In genomic region chr5:118518720-118519119, GRCh38 we compare ENCODE assay signal across 34 cellular contexts.
"Had no signal": no experiment of that assay in that cellular context is flagged by ENCODE, and none has a peak within 500 bp of the region (broad histone marks: within the 10 kb centered on the region; RNA-seq: fewer than 3 reads in every experiment).

No MANE protein-coding gene starts in this region.

- H3K27ac ChIP-seq: adrenal gland, body of pancreas, brain microvascular endothelial cell, breast epithelium, VCaP had no signal

- H3K27me3 Mint-ChIP-seq: activated CD4-positive, alpha-beta memory T cell treated with anti-CD3 and anti-CD28 coated beads for 36 hours; activated CD8-positive, alpha-beta T cell treated with anti-CD3 and anti-CD28 coated beads for 36 hours; activated naive CD8-positive, alpha-beta T cell treated with anti-CD3 and anti-CD28 coated beads for 36 hours had no signal

- H3K27ac Mint-ChIP-seq: activated B cell treated with CpG ODN at 0.5 μM for 24 hours; activated CD4-positive, alpha-beta memory T cell treated with anti-CD3 and anti-CD28 coated beads for 36 hours; activated CD8-positive, alpha-beta T cell treated with anti-CD3 and anti-CD28 coated beads for 36 hours; activated naive CD4-positive, alpha-beta T cell treated with anti-CD3 and anti-CD28 coated beads for 36 hours; activated naive CD4-positive, alpha-beta T cell treated with anti-CD3 and anti-CD28 coated beads, Interleukin-2, amount 50 U/mL, for 72 hours; activated naive CD8-positive, alpha-beta T cell treated with anti-CD3 and anti-CD28 coated beads for 36 hours; activated T-cell treated with anti-CD3 and anti-CD28 coated beads, Interleukin-2, amount 50 U/mL, for 72 hours; activated T-helper 1 cell treated with anti-CD3 and anti-CD28 coated beads, Interleukin-12 subunit alpha, Interleukin-12 subunit beta, Interleukin-2, Interleukin-4 antibody, amounts not matched to agents 30 ng/mL and 10 ng/mL and 1 ng/mL, durations not matched to agents 14 hours and 24 hours and 36 hours; activated T-helper 17 cell treated with anti-CD3 and anti-CD28 coated beads, Interleukin-2, amount 50 U/mL, for 72 hours; T-helper 1 cell treated with Interleukin-12 subunit alpha and Interleukin-12 subunit beta and Interleukin-4 antibody, amounts not matched to agents 30 μg/mL and 1 μg/mL, for 36 hours; T-helper 2 cell treated with Interferon-gamma antibody and Interleukin-4, amounts not matched to agents 5 μg/mL and 100 μg/mL, for 36 hours had no signal

- H3K36me3 Mint-ChIP-seq: activated CD4-positive, alpha-beta memory T cell treated with anti-CD3 and anti-CD28 coated beads for 36 hours; activated naive CD4-positive, alpha-beta T cell treated with anti-CD3 and anti-CD28 coated beads, Interleukin-2, amount 50 U/mL, for 72 hours; activated naive CD8-positive, alpha-beta T cell treated with anti-CD3 and anti-CD28 coated beads for 36 hours had no signal

- H3K9me3 Mint-ChIP-seq: activated B cell treated with CpG ODN at 0.5 μM for 24 hours; activated CD4-positive, alpha-beta memory T cell treated with anti-CD3 and anti-CD28 coated beads for 36 hours; activated CD8-positive, alpha-beta T cell treated with anti-CD3 and anti-CD28 coated beads for 36 hours; activated naive CD4-positive, alpha-beta T cell treated with anti-CD3 and anti-CD28 coated beads for 36 hours; activated naive CD4-positive, alpha-beta T cell treated with anti-CD3 and anti-CD28 coated beads, Interleukin-2, amount 50 U/mL, for 72 hours; activated naive CD8-positive, alpha-beta T cell treated with anti-CD3 and anti-CD28 coated beads for 36 hours; activated T-cell treated with anti-CD3 and anti-CD28 coated beads, Interleukin-2, amount 50 U/mL, for 4 hours; activated T-helper 1 cell treated with anti-CD3 and anti-CD28 coated beads, Interleukin-12 subunit alpha, Interleukin-12 subunit beta, Interleukin-2, Interleukin-4 antibody, amounts not matched to agents 30 ng/mL and 10 ng/mL and 1 ng/mL, durations not matched to agents 14 hours and 24 hours and 36 hours; activated T-helper 17 cell treated with anti-CD3 and anti-CD28 coated beads, Interleukin-2, amount 50 U/mL, for 72 hours; T-helper 1 cell treated with Interleukin-12 subunit alpha and Interleukin-12 subunit beta and Interleukin-4 antibody, amounts not matched to agents 30 μg/mL and 1 μg/mL, for 36 hours; T-helper 2 cell treated with Interferon-gamma antibody and Interleukin-4, amounts not matched to agents 5 μg/mL and 100 μg/mL, for 36 hours had no signal

- H3K4me1 Mint-ChIP-seq: activated B cell treated with CpG ODN at 0.5 μM for 24 hours; activated naive CD8-positive, alpha-beta T cell treated with anti-CD3 and anti-CD28 coated beads for 36 hours; activated T-helper 17 cell treated with anti-CD3 and anti-CD28 coated beads, Interleukin-2, amount 50 U/mL, for 72 hours had no signal

- H3K27me3 ChIP-seq: adrenal gland, body of pancreas, brain microvascular endothelial cell, breast epithelium had no signal

- H3K4me1 ChIP-seq: adrenal gland, body of pancreas, breast epithelium had no signal

- H3K4me3 ChIP-seq: adrenal gland, body of pancreas, breast epithelium had no signal

- H3K4me3 Mint-ChIP-seq: activated B cell treated with CpG ODN at 0.5 μM for 24 hours; activated CD4-positive, alpha-beta memory T cell treated with anti-CD3 and anti-CD28 coated beads for 36 hours; activated CD8-positive, alpha-beta T cell treated with anti-CD3 and anti-CD28 coated beads for 36 hours; activated naive CD4-positive, alpha-beta T cell treated with anti-CD3 and anti-CD28 coated beads for 36 hours; activated naive CD8-positive, alpha-beta T cell treated with anti-CD3 and anti-CD28 coated beads for 36 hours; activated T-cell treated with anti-CD3 and anti-CD28 coated beads, Interleukin-2, amount 50 U/mL, for 4 hours; activated T-cell treated with anti-CD3 and anti-CD28 coated beads, Interleukin-2, amount 50 U/mL, for 72 hours; activated T-helper 1 cell treated with anti-CD3 and anti-CD28 coated beads, Interleukin-12 subunit alpha, Interleukin-12 subunit beta, Interleukin-2, Interleukin-4 antibody, amounts not matched to agents 30 ng/mL and 10 ng/mL and 1 ng/mL, durations not matched to agents 14 hours and 24 hours and 36 hours; activated T-helper 17 cell treated with anti-CD3 and anti-CD28 coated beads, Interleukin-2, amount 50 U/mL, for 72 hours; T-helper 1 cell treated with Interleukin-12 subunit alpha and Interleukin-12 subunit beta and Interleukin-4 antibody, amounts not matched to agents 30 μg/mL and 1 μg/mL, for 36 hours; T-helper 2 cell treated with Interferon-gamma antibody and Interleukin-4, amounts not matched to agents 5 μg/mL and 100 μg/mL, for 36 hours had no signal

- H3K36me3 ChIP-seq: adrenal gland, brain microvascular endothelial cell, breast epithelium had no signal

- DNase-seq: activated B cell treated with CpG ODN at 0.5 μM for 24 hours; activated CD4-positive, alpha-beta memory T cell treated with anti-CD3 and anti-CD28 coated beads for 36 hours; activated CD4-positive, alpha-beta T cell treated with anti-CD3 and anti-CD28 coated beads for 48 hours; activated CD4-positive, alpha-beta T cell treated with anti-CD3 and anti-CD28 coated beads, Interleukin-2, amount 50 U/mL, for 1 hour; activated CD4-positive, alpha-beta T cell treated with anti-CD3 and anti-CD28 coated beads, Interleukin-2, amount 50 U/mL, for 4 hours; activated CD4-positive, CD25-positive, alpha-beta regulatory T cell treated with anti-CD3 and anti-CD28 coated beads, Interleukin-2, amount 50 U/mL, for 72 hours; activated CD8-positive, alpha-beta memory T cell treated with anti-CD3 and anti-CD28 coated beads, Interleukin-2, amount 50 U/mL, for 4 hours; activated CD8-positive, alpha-beta T cell treated with anti-CD3 and anti-CD28 coated beads for 36 hours; activated effector memory CD4-positive, alpha-beta T cell treated with anti-CD3 and anti-CD28 coated beads, Interleukin-2, amount 50 U/mL, for 16 hours; activated gamma-delta T cell treated with Interleukin-2 at 50 U/mL for 16 hours; activated naive CD4-positive, alpha-beta T cell; activated naive CD4-positive, alpha-beta T cell treated with anti-CD3 and anti-CD28 coated beads for 36 hours; activated naive CD4-positive, alpha-beta T cell treated with anti-CD3 and anti-CD28 coated beads, Interleukin-2, amount 50 U/mL, for 16 hours; activated naive CD8-positive, alpha-beta T cell treated with anti-CD3 and anti-CD28 coated beads for 36 hours; activated T-cell treated with anti-CD3 and anti-CD28 coated beads for 4 hours; activated T-cell treated with anti-CD3 and anti-CD28 coated beads, Interleukin-2, amount 50 U/mL, for 1 hour; activated T-cell treated with anti-CD3 and anti-CD28 coated beads, Interleukin-2, amount 50 U/mL, for 4 hours; activated T-cell treated with anti-CD3 and anti-CD28 coated beads, Interleukin-2, amount 50 U/mL, for 72 hours; adrenal gland; amniotic stem cell; aorta; body of pancreas; brain microvascular endothelial cell; central memory CD4-positive, alpha-beta T cell; T-helper 1 cell; T-helper 2 cell; T-helper 9 cell had no signal

- H3K9me3 ChIP-seq: adrenal gland, body of pancreas, breast epithelium had no signal
